In the genomic region with DNA sequence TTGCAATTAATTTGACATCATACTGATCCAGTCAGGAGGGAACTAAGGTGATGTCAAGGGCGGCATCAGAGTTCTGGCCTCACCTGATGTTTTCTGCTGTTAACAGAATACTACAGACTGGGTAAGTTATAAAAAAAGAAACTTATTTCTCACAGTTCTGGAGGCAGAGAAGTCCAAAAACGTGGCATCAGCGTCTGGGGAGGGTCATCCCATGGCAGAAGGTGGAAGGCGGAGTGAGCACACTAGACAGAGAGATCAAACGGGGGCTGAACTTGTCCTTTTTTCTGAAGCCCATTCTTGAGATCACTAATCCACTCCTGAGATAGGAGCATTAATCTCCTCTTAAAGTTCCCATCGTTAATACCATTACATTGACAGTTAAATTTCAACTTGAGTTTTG, we compare ENCODE assay signal across 26 cellular contexts. TPM values are rescaled to one million over a fixed set of nuclear protein-coding genes. Genes with fewer than 3 reads are reported as not detected.
A peak's percentile ranks its signal among the peaks of the same experiment; 100 is the strongest.
DNase-seq lines count a peak whose midpoint lies in the region; ATAC-seq, FAIRE-seq and TF ChIP-seq lines count a peak whose summit lies in the region.
"Had no signal": no experiment of that assay in that cellular context is flagged by ENCODE, and none has a peak within 500 bp of the region (broad histone marks: within the 10 kb centered on the region; RNA-seq: fewer than 3 reads in every experiment).

No MANE protein-coding gene starts in this region.

- CTCF ChIA-PET in HepG2 (lab: Yijun Ruan, JAX; ENCODE audit: low intra/inter-chr PET ratio, low total read pairs) (no interaction called here), K562 (lab: Yijun Ruan, JAX; ENCODE audit: low intra/inter-chr PET ratio) (no interaction called here)

- FAIRE-seq in HepG2 (lab: Jason Lieb, UNC) = no peak
- FAIRE-seq in K562 (lab: Jason Lieb, UNC) = no peak
- FAIRE-seq: A204.1, D721Med, G401.6, GM12891, GM19239 had no signal

- H3K9me3 ChIP-seq in heart right ventricle = no peaks in the 10 kb centered on the region
- H3K9me3 ChIP-seq in HepG2 (ENCODE audit: low read length) = no peaks in the 10 kb centered on the region
- H3K9me3 ChIP-seq in right lobe of liver = no peaks in the 10 kb centered on the region
- H3K9me3 ChIP-seq in K562 (replicated peaks; ENCODE audit: control insufficient read depth, insufficient read depth, low read depth, low read length) = no peaks in the 10 kb centered on the region; the same call in 1 of the 2 replicates
- no peaks in the 10 kb centered on the region for H3K9me3 ChIP-seq in thyroid gland
- H3K9me3 ChIP-seq: BLaER1 treated with 17β-estradiol and CSF1 and Interleukin-3, amounts not matched to agents 10 nM and 100 nM; Caco-2 had no signal

- no peaks in the 10 kb centered on the region for H3K9me1 ChIP-seq in K562 (ENCODE audit: control insufficient read depth, insufficient read depth, low read length)

- H3K4me2 ChIP-seq in HepG2 (ENCODE audit: low read depth, low read length) (no peak overlapping the region), K562 (ENCODE audit: insufficient read depth, low read length) (no peak overlapping the region)
- H3K4me2 ChIP-seq: BLaER1 treated with 17β-estradiol and CSF1 and Interleukin-3, amounts not matched to agents 10 nM and 100 nM had no signal

- H3K79me2 ChIP-seq in HepG2 (ENCODE audit: insufficient read depth, low read length) (peaks cover 20% of the 10 kb centered on the region), K562 (ENCODE audit: control insufficient read depth, insufficient read depth, low read length) (peaks cover 26% of the 10 kb centered on the region)

- no peak overlapping the region for H2AFZ ChIP-seq in HepG2 (ENCODE audit: low read length)
- peak overlapping the region; percentile 14; the same call in 1 of the 2 replicates for H2AFZ ChIP-seq in K562 (ENCODE audit: low read depth, low read length)

- TF ChIP-seq RAD21 in HepG2 (CRISPR knock-in tag; IDR thresholded peaks at IDR 0.05) (no peak), K562 (CRISPR knock-in tag; conservative IDR thresholded peaks at IDR 0.05 in 1 of 2, IDR thresholded peaks at IDR 0.05 in 1 of 2) (no peak)

- TF ChIP-seq EP300 in HepG2 (IDR thresholded peaks at IDR 0.05; ENCODE audit: low read depth in 2 of 2, low read length in 2 of 2) = no peak
- no peak for TF ChIP-seq EP300 in HepG2 (CRISPR knock-in tag; IDR thresholded peaks at IDR 0.05; ENCODE audit: borderline replicate concordance)
- TF ChIP-seq EP300 in K562 (IDR thresholded peaks at IDR 0.05; ENCODE audit: low read length) = no peak

- WGBS in heart right ventricle, 2 donors = 80 to 81% methylated on average over 6 of the region's 6 CpGs
- 37% methylated on average over 6 of the region's 6 CpGs for WGBS in HepG2 (ENCODE audit: low lambda C conversion rate)
- WGBS in right lobe of liver (ENCODE audit: insufficient coverage, low coverage, low lambda C conversion rate, missing lambda C conversion rate) = 66% methylated on average over 6 of the region's 6 CpGs
- WGBS in K562 (ENCODE audit: insufficient coverage, low coverage, missing lambda C conversion rate) = 31% methylated on average over 6 of the region's 6 CpGs
- WGBS in thyroid gland, 2 donors = 92 to 94% methylated on average over 6 of the region's 6 CpGs

- H3K4me3 ChIP-seq in heart right ventricle (no peak overlapping the region), HepG2 (replicated peaks in 1 of 3; ENCODE audit: insufficient read depth in 1 of 3, low read depth in 2 of 3, low read length in 3 of 3) (no peak overlapping the region), right lobe of liver (no peak overlapping the region), K562 (no peak overlapping the region), thyroid gland (replicated peaks in 1 of 3) (no peak overlapping the region)
- H3K4me3 ChIP-seq: BLaER1 treated with 17β-estradiol and CSF1 and Interleukin-3, amounts not matched to agents 10 nM and 100 nM had no signal

- POLR2A ChIA-PET in HepG2 (lab: Yijun Ruan, JAX) = no interaction called here
- POLR2A ChIA-PET in K562 (lab: Yijun Ruan, JAX) = interaction anchor here (1.6 kb wide), 1 partner anchor 12 kb away, joined by 5 read pairs; no protein-coding TSS in a partner anchor

- TF ChIP-seq POLR2A in HepG2 (IDR thresholded peaks at IDR 0.05; ENCODE audit: insufficient read depth in 1 of 2, low read depth in 2 of 2, low read length in 2 of 2) (no peak), right lobe of liver (IDR thresholded peaks at IDR 0.05) (no peak), K562 (conservative IDR thresholded peaks at IDR 0.05) (no peak), thyroid gland (IDR thresholded peaks at IDR 0.05) (no peak)

- intact Hi-C loops in Right ventricle myocardium superior (cut with DNase I) = no loop called here
- intact Hi-C loops in heart right ventricle (cut with DNase I) = loop anchor here in 4 of 10 donors (5.0 to 10.0 kb wide), 4 partner anchors 82 to 444 kb away; partner anchors contain the start of genes C6orf89 (in 1 of the 4) and STK38 (in 1 of the 4)
- intact Hi-C loops in HepG2 (cut with micrococcal nuclease; ENCODE audit: unreplicated experiment) = no loop called here
- intact Hi-C loops in right lobe of liver (cut with DNase I) = no loop called here
- intact Hi-C loops in K562 (cut with micrococcal nuclease) = loop anchor here (1.0 to 5.0 kb wide), 2 partner anchors 14 to 102 kb away; partner anchors contain the start of gene C6orf89
- intact Hi-C loops in thyroid gland (cut with DNase I) = loop anchor here (10.0 kb wide), 1 partner anchor 104 kb away; the partner anchor contains the start of gene C6orf89

- no peak overlapping the region for H3K9ac ChIP-seq in HepG2 (ENCODE audit: insufficient read depth, low read depth, low read length)
- H3K9ac ChIP-seq in K562 (ENCODE audit: insufficient read depth in 1 of 2, low read depth in 2 of 2, low read length in 2 of 2) = no peak overlapping the region
- H3K9ac ChIP-seq: BLaER1 treated with 17β-estradiol and CSF1 and Interleukin-3, amounts not matched to agents 10 nM and 100 nM had no signal

- H3K4me1 ChIP-seq in heart right ventricle (peaks cover 6 to 18% (median 15%) of the 10 kb centered on the region in 9 donors), HepG2 (ENCODE audit: insufficient read depth, low read length) (peaks cover 17% of the 10 kb centered on the region), right lobe of liver (peaks cover 0 to 5% (median 4%) of the 10 kb centered on the region in 4 donors), K562 (replicated peaks in 1 of 2; ENCODE audit: control insufficient read depth in 2 of 2, insufficient read depth in 2 of 2, low read length in 2 of 2) (peaks cover 14 to 26% of the 10 kb centered on the region in 2 experiments), thyroid gland (peaks cover 43 to 48% of the 10 kb centered on the region in 2 donors)

- H3K27ac ChIP-seq in heart right ventricle (no peak overlapping the region), HepG2 (ENCODE audit: extremely low read length, insufficient read depth, low read length) (no peak overlapping the region), right lobe of liver (no peak overlapping the region), K562 (ENCODE audit: extremely low read depth, low read depth, low read length) (no peak overlapping the region), thyroid gland (peak overlapping the region; percentile 38 to 98 (median 74))
- H3K27ac ChIP-seq: BLaER1 treated with 17β-estradiol and CSF1 and Interleukin-3, amounts not matched to agents 10 nM and 100 nM; C4-2B had no signal

- TF ChIP-seq CTCF in heart right ventricle (IDR thresholded peaks at IDR 0.05) = no peak
- TF ChIP-seq CTCF in HepG2 (CRISPR knock-in tag; IDR thresholded peaks at IDR 0.05) = no peak
- TF ChIP-seq CTCF in right lobe of liver (IDR thresholded peaks at IDR 0.05) = no peak
- TF ChIP-seq CTCF in K562 (IDR thresholded peaks at IDR 0.05 in 2 of 3, conservative IDR thresholded peaks at IDR 0.05 in 1 of 3; ENCODE audit: insufficient read depth in 2 of 3, low read depth in 1 of 3, low read length in 3 of 3) = no peak
- TF ChIP-seq CTCF in thyroid gland (IDR thresholded peaks at IDR 0.05) = no peak

- no peaks in the 10 kb centered on the region for H3K36me3 ChIP-seq in heart right ventricle
- H3K36me3 ChIP-seq in HepG2 (replicated peaks in 1 of 2; ENCODE audit: control insufficient read depth in 1 of 2, insufficient read depth in 2 of 2, low read length in 2 of 2) = no peaks in the 10 kb centered on the region
- H3K36me3 ChIP-seq in right lobe of liver = no peaks in the 10 kb centered on the region
- peaks cover under 1% of the 10 kb centered on the region; the same call in 2 of the 3 replicates for H3K36me3 ChIP-seq in K562 (ENCODE audit: control insufficient read depth, insufficient read depth, low read length)
- no peaks in the 10 kb centered on the region for H3K36me3 ChIP-seq in thyroid gland
- H3K36me3 ChIP-seq: BLaER1 treated with 17β-estradiol and CSF1 and Interleukin-3, amounts not matched to agents 10 nM and 100 nM had no signal

- in situ Hi-C loops in HepG2 (cut with HindIII; ENCODE audit: extremely low pct_ligation_motif_present, low pct_unique_long_range_greater_than_20kb) (no loop called here), K562 (cut with MboI) (no loop called here)

- no TSS peak for BruUV-seq in HepG2 (replicated peaks; lab: Mats Ljungman, UMichigan)
- BruUV-seq in K562 (replicated peaks; lab: Mats Ljungman, UMichigan) = no TSS peak

- no peak for ATAC-seq in Right ventricle myocardium superior (ENCODE audit: poor library complexity)
- no peak for ATAC-seq in heart right ventricle
- ATAC-seq in HepG2 = no peak
- ATAC-seq in right lobe of liver = no peak
- ATAC-seq in K562 = no peak
- no peak for ATAC-seq in HG03045 (IDR thresholded peaks at IDR 0.05; ENCODE audit: unreplicated experiment)
- ATAC-seq: CD8-positive, alpha-beta T cell had no signal

- H4K20me1 ChIP-seq in HepG2 (ENCODE audit: insufficient read depth, low read length) = 0 out of 2 replicates have a peak, but pooled peaks cover 6% of the 10 kb centered on the region
- peaks cover 8% of the 10 kb centered on the region for H4K20me1 ChIP-seq in K562 (replicated peaks; ENCODE audit: control insufficient read depth, insufficient read depth, low read length)

- H3K27me3 ChIP-seq in heart right ventricle = no peaks in the 10 kb centered on the region
- H3K27me3 ChIP-seq in HepG2 (ENCODE audit: control insufficient read depth in 1 of 2, insufficient read depth in 2 of 2, low read length in 2 of 2) = peaks cover 3 to 27% of the 10 kb centered on the region in 2 experiments; a peak in 3 of 5 replicates
- H3K27me3 ChIP-seq in right lobe of liver = no peaks in the 10 kb centered on the region
- peaks cover 2 to 5% of the 10 kb centered on the region in 2 experiments for H3K27me3 ChIP-seq in K562 (ENCODE audit: control insufficient read depth in 2 of 2, insufficient read depth in 2 of 2, low read length in 2 of 2)
- H3K27me3 ChIP-seq in thyroid gland = no peaks in the 10 kb centered on the region
- H3K27me3 ChIP-seq: BLaER1 treated with 17β-estradiol and CSF1 and Interleukin-3, amounts not matched to agents 10 nM and 100 nM had no signal

- DNase-seq in Right ventricle myocardium superior = peak; percentile 14
- DNase-seq in heart right ventricle = no peak
- no peak for DNase-seq in HepG2 (ENCODE audit: low spot score)
- no peak for DNase-seq in right lobe of liver
- DNase-seq in K562 (ENCODE audit: extremely low read depth in 1 of 4, low spot score in 3 of 4) = no peak
- DNase-seq in thyroid gland = no peak
- no peak for DNase-seq in effector CD8-positive, alpha-beta T cell (lab: John Stamatoyannopoulos, UW)
- DNase-seq: 8988T; ACHN; Caco-2; Calu3; CD4-positive, alpha-beta T cell; CD8-positive, alpha-beta T cell; DMS79 treated with DMSO at 0.1 percent for 48 hours; GF-D8 had no signal

RNA-seq across cellular contexts. Expression of gene MTCH1, which starts 3.3 kb away (rescaled TPM):
- total RNA-seq in Right ventricle myocardium superior (205 TPM), heart right ventricle (100 to 1,000 TPM; 127 to 296 (median 156) TPM), HepG2 (2016; rRNA removed; fragmentation: Illumina TruSeq; extraction: Trizol) (115 and 144 TPM in 2 replicates), right lobe of liver (10 to 100 TPM; 56.3 to 73.7 (median 63.3) TPM), K562 (2014; rRNA removed) (118 and 148 TPM in 2 replicates), K562 (2014; rRNA removed; fragmentation: Illumina TruSeq; extraction: Trizol) (98.3 and 112 TPM in 2 replicates), K562 (2015; rRNA removed; fragmentation: Illumina TruSeq; extraction: Trizol) (114 and 122 TPM in 2 replicates), K562 (2021) (153 and 161 TPM in 2 replicates), thyroid gland (1,000 to 10,000 TPM in 1 of 4 donors, 100 to 1,000 TPM in 3; 571 to 1,096 (median 866) TPM)
- polyA plus RNA-seq in heart right ventricle (100 to 1,000 TPM in 1 of 2 donors, 10 to 100 TPM in 1; 82.6 to 341 TPM), HepG2 (2011; rRNA removed) (86.2 and 96.1 TPM in 2 replicates), K562 (2011; rRNA removed) (135 and 137 TPM in 2 replicates), K562 (2014; fragmentation: Illumina TruSeq; extraction: Trizol) (125 and 128 TPM in 2 replicates), K562 (2014; fragmentation: Nextera tagmentation; extraction: Ambion mirVana) (10 to 100 TPM in 1 of 2 experiments, 1 to 10 TPM in 1; 7.9 to 14.1 TPM), K562 (2014; rRNA removed) (102 and 116 TPM in 2 replicates)
- total RNA-seq in HepG2 (2016; cell fraction: cytosol; rRNA removed; fragmentation: Illumina TruSeq; extraction: Trizol; ENCODE audit: low read depth) = 53.5 and 64.3 TPM in 2 replicates
- 99.7 and 146 TPM in 2 replicates for total RNA-seq in HepG2 (2016; cell fraction: insoluble cytoplasmic fraction; rRNA removed; fragmentation: Illumina TruSeq; extraction: Trizol)
- total RNA-seq in HepG2 (2016; cell fraction: membrane; rRNA removed; fragmentation: Illumina TruSeq; extraction: Trizol) = 112 and 127 TPM in 2 replicates
- 129 and 139 TPM in 2 replicates for total RNA-seq in HepG2 (2016; cell fraction: nucleus; rRNA removed; fragmentation: Illumina TruSeq; extraction: Trizol)
- polyA plus RNA-seq in HepG2 (2011; cell fraction: cytosol; rRNA removed) = 84.5 and 90.6 TPM in 2 replicates
- polyA plus RNA-seq in HepG2 (2011; cell fraction: nucleus; rRNA removed) = 168 and 184 TPM in 2 replicates
- 90.8 and 127 TPM in 2 replicates for polyA plus RNA-seq in HepG2 (2012)
- 50.6 and 64.6 TPM in 2 replicates for polyA plus RNA-seq in HepG2 (2016; cell fraction: cytosol; fragmentation: Illumina TruSeq; extraction: Trizol; ENCODE audit: low read depth)
- polyA plus RNA-seq in HepG2 (2016; cell fraction: insoluble cytoplasmic fraction; fragmentation: Illumina TruSeq; extraction: Trizol; ENCODE audit: low read depth) = 92.2 and 107 TPM in 2 replicates
- polyA plus RNA-seq in HepG2 (2016; cell fraction: membrane; fragmentation: Illumina TruSeq; extraction: Trizol; ENCODE audit: low read depth) = 86.2 and 95.7 TPM in 2 replicates
- polyA plus RNA-seq in HepG2 (2016; cell fraction: nucleus; fragmentation: Illumina TruSeq; extraction: Trizol; ENCODE audit: insufficient read depth, low read depth) = 185 and 196 TPM in 2 replicates
- 134 and 163 TPM in 2 replicates for polyA minus RNA-seq in HepG2 (2011; rRNA and poly(A)+ RNA removed; ENCODE audit: low replicate concordance)
- 32.2 and 36.3 TPM in 2 replicates for polyA minus RNA-seq in HepG2 (2011; cell fraction: cytosol; rRNA and poly(A)+ RNA removed)
- polyA minus RNA-seq in HepG2 (2011; cell fraction: nucleus; rRNA and poly(A)+ RNA removed) = 109 and 138 TPM in 2 replicates
- total RNA-seq in K562 (2011; cell fraction: chromatin; rRNA removed; ENCODE audit: low replicate concordance) = 102 and 218 TPM in 2 replicates
- 162 and 195 TPM in 2 replicates for total RNA-seq in K562 (2011; cell fraction: nucleolus; rRNA removed)
- 126 and 134 TPM in 2 replicates for total RNA-seq in K562 (2011; cell fraction: nucleoplasm; rRNA removed)
- polyA plus RNA-seq in K562 (2011; cell fraction: cytosol; rRNA removed) = 156 and 157 TPM in 2 replicates
- polyA plus RNA-seq in K562 (2011; cell fraction: nucleus; rRNA removed) = 338 and 345 TPM in 2 replicates
- 148 and 189 TPM in 2 replicates for polyA plus RNA-seq in K562 (2012)
- 101 and 125 TPM in 2 replicates for polyA minus RNA-seq in K562 (2011; rRNA and poly(A)+ RNA removed)
- 65.4 and 66.7 TPM in 2 replicates for polyA minus RNA-seq in K562 (2011; cell fraction: cytosol; rRNA and poly(A)+ RNA removed)
- polyA minus RNA-seq in K562 (2011; cell fraction: nucleus; rRNA and poly(A)+ RNA removed) = 139 and 166 TPM in 2 replicates

RNA-seq across cellular contexts. Expression of gene FGD2, which starts 16.2 kb away (rescaled TPM):
- 5.7 TPM for total RNA-seq in Right ventricle myocardium superior
- 10 to 100 TPM in 1 of 10 donors, 1 to 10 TPM in 9; 1.0 to 22.1 (median 2.0) TPM for total RNA-seq in heart right ventricle
- 1 to 10 TPM; 2.8 to 6.7 TPM for polyA plus RNA-seq in heart right ventricle
- total RNA-seq in HepG2 (2016; rRNA removed; fragmentation: Illumina TruSeq; extraction: Trizol) = not detected in 2 replicates
- total RNA-seq in HepG2 (2016; cell fraction: cytosol; rRNA removed; fragmentation: Illumina TruSeq; extraction: Trizol; ENCODE audit: low read depth) = not detected in 2 replicates
- total RNA-seq in HepG2 (2016; cell fraction: insoluble cytoplasmic fraction; rRNA removed; fragmentation: Illumina TruSeq; extraction: Trizol) = not detected in 2 replicates
- not detected in 2 replicates for total RNA-seq in HepG2 (2016; cell fraction: membrane; rRNA removed; fragmentation: Illumina TruSeq; extraction: Trizol)
- not detected in 2 replicates for total RNA-seq in HepG2 (2016; cell fraction: nucleus; rRNA removed; fragmentation: Illumina TruSeq; extraction: Trizol)
- polyA plus RNA-seq in HepG2 (2011; rRNA removed) = 0.03 TPM in 1 of 2 replicates, not detected in the other
- polyA plus RNA-seq in HepG2 (2011; cell fraction: cytosol; rRNA removed) = not detected in 2 replicates
- 0.13 and 0.17 TPM in 2 replicates for polyA plus RNA-seq in HepG2 (2011; cell fraction: nucleus; rRNA removed)
- polyA plus RNA-seq in HepG2 (2012) = not detected in 2 replicates
- polyA plus RNA-seq in HepG2 (2016; cell fraction: cytosol; fragmentation: Illumina TruSeq; extraction: Trizol; ENCODE audit: low read depth) = not detected in 2 replicates
- polyA plus RNA-seq in HepG2 (2016; cell fraction: insoluble cytoplasmic fraction; fragmentation: Illumina TruSeq; extraction: Trizol; ENCODE audit: low read depth) = not detected in 2 replicates
- not detected in 2 replicates for polyA plus RNA-seq in HepG2 (2016; cell fraction: membrane; fragmentation: Illumina TruSeq; extraction: Trizol; ENCODE audit: low read depth)
- polyA plus RNA-seq in HepG2 (2016; cell fraction: nucleus; fragmentation: Illumina TruSeq; extraction: Trizol; ENCODE audit: insufficient read depth, low read depth) = not detected in 2 replicates
- not detected in 2 replicates for polyA minus RNA-seq in HepG2 (2011; rRNA and poly(A)+ RNA removed; ENCODE audit: low replicate concordance)
- not detected in 2 replicates for polyA minus RNA-seq in HepG2 (2011; cell fraction: cytosol; rRNA and poly(A)+ RNA removed)
- 0.25 TPM in 1 of 2 replicates, not detected in the other for polyA minus RNA-seq in HepG2 (2011; cell fraction: nucleus; rRNA and poly(A)+ RNA removed)
- total RNA-seq in right lobe of liver = 10 to 100 TPM in 2 of 6 experiments, 1 to 10 TPM in 4; 6.6 to 15.6 (median 9.6) TPM
- total RNA-seq in K562 (2011; cell fraction: chromatin; rRNA removed; ENCODE audit: low replicate concordance) = 0.30 and 0.49 TPM in 2 replicates
- 0.13 TPM in 1 of 2 replicates, not detected in the other for total RNA-seq in K562 (2011; cell fraction: nucleolus; rRNA removed)
- 0.37 TPM in 1 of 2 replicates, not detected in the other for total RNA-seq in K562 (2011; cell fraction: nucleoplasm; rRNA removed)
- total RNA-seq in K562 (2014; rRNA removed) = 0.04 TPM in 1 of 2 replicates, not detected in the other
- total RNA-seq in K562 (2014; rRNA removed; fragmentation: Illumina TruSeq; extraction: Trizol) = not detected in 2 replicates
- total RNA-seq in K562 (2015; rRNA removed; fragmentation: Illumina TruSeq; extraction: Trizol) = 0.15 TPM in 1 of 2 replicates, not detected in the other
- 0.13 TPM in 1 of 2 replicates, not detected in the other for total RNA-seq in K562 (2021)
- polyA plus RNA-seq in K562 (2011; rRNA removed) = 0.04 TPM in 1 of 2 replicates, not detected in the other
- 0.04 and 0.06 TPM in 2 replicates for polyA plus RNA-seq in K562 (2011; cell fraction: cytosol; rRNA removed)
- polyA plus RNA-seq in K562 (2011; cell fraction: nucleus; rRNA removed) = 0.15 and 0.44 TPM in 2 replicates
- polyA plus RNA-seq in K562 (2012) = 0.17 and 0.42 TPM in 2 replicates
- not detected in 2 replicates for polyA plus RNA-seq in K562 (2014; fragmentation: Illumina TruSeq; extraction: Trizol)
- not detected for polyA plus RNA-seq in K562 (2014; fragmentation: Nextera tagmentation; extraction: Ambion mirVana)
- polyA plus RNA-seq in K562 (2014; rRNA removed) = 0.09 TPM in 1 of 2 replicates, not detected in the other
- polyA minus RNA-seq in K562 (2011; rRNA and poly(A)+ RNA removed) = 0.03 TPM in 1 of 2 replicates, not detected in the other
- polyA minus RNA-seq in K562 (2011; cell fraction: cytosol; rRNA and poly(A)+ RNA removed) = not detected in 2 replicates
- polyA minus RNA-seq in K562 (2011; cell fraction: nucleus; rRNA and poly(A)+ RNA removed) = 0.33 TPM in 1 of 2 replicates, not detected in the other
- 10 to 100 TPM; 14.9 to 25.8 (median 23.1) TPM for total RNA-seq in thyroid gland
- total RNA-seq: A673, Caco-2 had no signal
- polyA plus RNA-seq: AG04450, BJ had no signal

RNA-seq across cellular contexts. Expression of gene PI16, which starts 34.7 kb away (rescaled TPM):
- 27.8 TPM for total RNA-seq in Right ventricle myocardium superior
- total RNA-seq in heart right ventricle = 10 to 100 TPM in 9 of 10 donors, 1 to 10 TPM in 1; 4.4 to 38.9 (median 18.7) TPM
- 10 to 100 TPM in 1 of 2 donors, 1 to 10 TPM in 1; 6.3 to 38.6 TPM for polyA plus RNA-seq in heart right ventricle
- total RNA-seq in HepG2 (2016; rRNA removed; fragmentation: Illumina TruSeq; extraction: Trizol) = not detected in 2 replicates
- total RNA-seq in HepG2 (2016; cell fraction: cytosol; rRNA removed; fragmentation: Illumina TruSeq; extraction: Trizol; ENCODE audit: low read depth) = not detected in 2 replicates
- not detected in 2 replicates for total RNA-seq in HepG2 (2016; cell fraction: insoluble cytoplasmic fraction; rRNA removed; fragmentation: Illumina TruSeq; extraction: Trizol)
- not detected in 2 replicates for total RNA-seq in HepG2 (2016; cell fraction: membrane; rRNA removed; fragmentation: Illumina TruSeq; extraction: Trizol)
- not detected in 2 replicates for total RNA-seq in HepG2 (2016; cell fraction: nucleus; rRNA removed; fragmentation: Illumina TruSeq; extraction: Trizol)
- polyA plus RNA-seq in HepG2 (2011; rRNA removed) = not detected in 2 replicates
- polyA plus RNA-seq in HepG2 (2011; cell fraction: cytosol; rRNA removed) = not detected in 2 replicates
- not detected in 2 replicates for polyA plus RNA-seq in HepG2 (2011; cell fraction: nucleus; rRNA removed)
- not detected in 2 replicates for polyA plus RNA-seq in HepG2 (2012)
- polyA plus RNA-seq in HepG2 (2016; cell fraction: cytosol; fragmentation: Illumina TruSeq; extraction: Trizol; ENCODE audit: low read depth) = not detected in 2 replicates
- polyA plus RNA-seq in HepG2 (2016; cell fraction: insoluble cytoplasmic fraction; fragmentation: Illumina TruSeq; extraction: Trizol; ENCODE audit: low read depth) = not detected in 2 replicates
- polyA plus RNA-seq in HepG2 (2016; cell fraction: membrane; fragmentation: Illumina TruSeq; extraction: Trizol; ENCODE audit: low read depth) = not detected in 2 replicates
- not detected in 2 replicates for polyA plus RNA-seq in HepG2 (2016; cell fraction: nucleus; fragmentation: Illumina TruSeq; extraction: Trizol; ENCODE audit: insufficient read depth, low read depth)
- polyA minus RNA-seq in HepG2 (2011; rRNA and poly(A)+ RNA removed; ENCODE audit: low replicate concordance) = 0.33 TPM in 1 of 2 replicates, not detected in the other
- polyA minus RNA-seq in HepG2 (2011; cell fraction: cytosol; rRNA and poly(A)+ RNA removed) = not detected in 2 replicates
- polyA minus RNA-seq in HepG2 (2011; cell fraction: nucleus; rRNA and poly(A)+ RNA removed) = not detected in 2 replicates
- under 1 TPM in 2 of 6 experiments, not detected in 4; 0.11 to 0.42 TPM for total RNA-seq in right lobe of liver
- total RNA-seq in K562 (2011; cell fraction: chromatin; rRNA removed; ENCODE audit: low replicate concordance) = 0.42 TPM in 1 of 2 replicates, not detected in the other
- total RNA-seq in K562 (2011; cell fraction: nucleolus; rRNA removed) = 0.33 TPM in 1 of 2 replicates, not detected in the other
- 0.15 and 0.84 TPM in 2 replicates for total RNA-seq in K562 (2011; cell fraction: nucleoplasm; rRNA removed)
- total RNA-seq in K562 (2014; rRNA removed) = 0.12 and 0.18 TPM in 2 replicates
- not detected in 2 replicates for total RNA-seq in K562 (2014; rRNA removed; fragmentation: Illumina TruSeq; extraction: Trizol)
- total RNA-seq in K562 (2015; rRNA removed; fragmentation: Illumina TruSeq; extraction: Trizol) = not detected in 2 replicates
- total RNA-seq in K562 (2021) = 0.18 TPM in 1 of 2 replicates, not detected in the other
- 0.06 TPM in 1 of 2 replicates, not detected in the other for polyA plus RNA-seq in K562 (2011; rRNA removed)
- polyA plus RNA-seq in K562 (2011; cell fraction: cytosol; rRNA removed) = not detected in 2 replicates
- 0.06 and 0.13 TPM in 2 replicates for polyA plus RNA-seq in K562 (2011; cell fraction: nucleus; rRNA removed)
- 0.10 and 0.64 TPM in 2 replicates for polyA plus RNA-seq in K562 (2012)
- 0.08 TPM in 1 of 2 replicates, not detected in the other for polyA plus RNA-seq in K562 (2014; fragmentation: Illumina TruSeq; extraction: Trizol)
- polyA plus RNA-seq in K562 (2014; fragmentation: Nextera tagmentation; extraction: Ambion mirVana) = not detected
- polyA plus RNA-seq in K562 (2014; rRNA removed) = 0.54 TPM in 1 of 2 replicates, not detected in the other
- not detected in 2 replicates for polyA minus RNA-seq in K562 (2011; rRNA and poly(A)+ RNA removed)
- polyA minus RNA-seq in K562 (2011; cell fraction: cytosol; rRNA and poly(A)+ RNA removed) = not detected in 2 replicates
- 0.33 TPM in 1 of 2 replicates, not detected in the other for polyA minus RNA-seq in K562 (2011; cell fraction: nucleus; rRNA and poly(A)+ RNA removed)
- 10 to 100 TPM in 2 of 4 donors, 1 to 10 TPM in 2; 5.1 to 22.9 (median 9.1) TPM for total RNA-seq in thyroid gland
- total RNA-seq: A673, Caco-2 had no signal

Comparison
In these comparisons a context has a peak if more than half of its experiments do, and no peak if none do; other contexts are left out.
1. H3K27ac ChIP-seq: peak in thyroid gland (3 of 3); none in heart right ventricle (0 of 10), HepG2 (single experiment), right lobe of liver (0 of 3) and K562 (single experiment).
2. intact Hi-C loops: an anchor here in K562 (1.0 to 5.0 kb wide) and thyroid gland (10.0 kb wide); none called in Right ventricle myocardium superior, HepG2 and right lobe of liver.